In the genomic region with DNA sequence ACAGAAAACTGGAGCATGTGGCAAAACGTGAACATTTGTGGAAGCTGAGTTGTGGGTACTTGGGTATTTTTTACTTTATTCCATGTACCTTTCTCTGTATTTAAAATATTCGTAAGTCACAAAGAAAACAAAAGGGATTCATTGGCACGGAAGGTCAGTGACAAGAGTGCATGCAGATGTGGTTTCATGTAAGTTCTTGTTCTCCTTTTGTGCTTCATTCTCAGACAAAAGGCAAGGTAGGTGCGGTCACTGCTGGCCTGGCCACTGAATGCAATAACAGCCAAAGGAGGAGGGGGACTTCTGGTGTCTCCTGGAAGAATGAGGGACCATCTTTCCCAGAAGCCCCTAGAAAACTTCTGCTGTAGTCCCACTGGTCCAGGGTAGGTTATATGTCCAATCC, we compare ENCODE assay signal across 22 cellular contexts.
DNase-seq lines count a peak whose midpoint lies in the region; ATAC-seq, FAIRE-seq and TF ChIP-seq lines count a peak whose summit lies in the region.
"Had no signal": no experiment of that assay in that cellular context is flagged by ENCODE, and none has a peak within 500 bp of the region (broad histone marks: within the 10 kb centered on the region; RNA-seq: fewer than 3 reads in every experiment).

No MANE protein-coding gene starts in this region.

- H3K27me3 ChIP-seq in OCI-LY3 (ENCODE audit: low read depth, low read length) = no peaks in the 10 kb centered on the region
- H3K27me3 ChIP-seq: BLaER1 treated with 17β-estradiol and CSF1 and Interleukin-3, amounts not matched to agents 10 nM and 100 nM had no signal

- peak; percentile 27 for ATAC-seq in HG02678 (IDR thresholded peaks at IDR 0.05; ENCODE audit: unreplicated experiment)
- ATAC-seq in stimulated activated memory B cell treated with anti-CD40 and anti-IgM and Interleukin-4, amounts not matched to agents 10 μg/mL and 1 μg/mL and 100 μg/mL, for 72 hours = peak; percentile 59
- ATAC-seq: K562 had no signal

- no peaks in the 10 kb centered on the region for H3K36me3 ChIP-seq in OCI-LY3 (replicated peaks; ENCODE audit: low read depth, low read length)
- H3K36me3 ChIP-seq: BLaER1 treated with 17β-estradiol and CSF1 and Interleukin-3, amounts not matched to agents 10 nM and 100 nM had no signal

- FAIRE-seq in urothelium cell line (lab: Jason Lieb, UNC) = no peak
- FAIRE-seq: G401.6, GM18507, K562 had no signal

- H3K27ac Mint-ChIP-seq in stimulated activated memory B cell treated with anti-CD40 and anti-IgM and Interleukin-4, amounts not matched to agents 10 μg/mL and 1 μg/mL and 100 μg/mL, for 72 hours = peak overlapping the region; percentile 79
- H3K27ac Mint-ChIP-seq: CD4-positive, alpha-beta T cell had no signal

- H3K4me1 Mint-ChIP-seq in stimulated activated memory B cell treated with anti-CD40 and anti-IgM and Interleukin-4, amounts not matched to agents 10 μg/mL and 1 μg/mL and 100 μg/mL, for 72 hours = peaks cover 72% of the 10 kb centered on the region

- no peak overlapping the region for H3K4me3 Mint-ChIP-seq in stimulated activated memory B cell treated with anti-CD40 and anti-IgM and Interleukin-4, amounts not matched to agents 10 μg/mL and 1 μg/mL and 100 μg/mL, for 72 hours
- H3K4me3 Mint-ChIP-seq: CD4-positive, alpha-beta T cell had no signal

- H2AFZ ChIP-seq in OCI-LY3 (ENCODE audit: low read depth, low read length) = no peak overlapping the region
- H2AFZ ChIP-seq: GM23248 had no signal

- peak overlapping the region; percentile 69 for H3K4me2 ChIP-seq in OCI-LY3 (ENCODE audit: low read length)
- H3K4me2 ChIP-seq: BLaER1 treated with 17β-estradiol and CSF1 and Interleukin-3, amounts not matched to agents 10 nM and 100 nM had no signal

- H3K27me3 Mint-ChIP-seq in stimulated activated memory B cell treated with anti-CD40 and anti-IgM and Interleukin-4, amounts not matched to agents 10 μg/mL and 1 μg/mL and 100 μg/mL, for 72 hours = no peaks in the 10 kb centered on the region

- H3K4me3 ChIP-seq in GM12865 (ENCODE audit: low read depth, low read length) = peak overlapping the region; percentile 9
- H3K4me3 ChIP-seq in OCI-LY3 (ENCODE audit: low read length) = no peak overlapping the region
- H3K4me3 ChIP-seq: BLaER1 treated with 17β-estradiol and CSF1 and Interleukin-3, amounts not matched to agents 10 nM and 100 nM; GM23248; K562 had no signal

- no peak for TF ChIP-seq CTCF in GM12865 (IDR thresholded peaks at IDR 0.05; ENCODE audit: insufficient read depth, low read depth, low read length, missing control alignments)
- TF ChIP-seq CTCF in OCI-LY3 (IDR thresholded peaks at IDR 0.05; ENCODE audit: low read depth, low read length) = no peak

- H3K4me1 ChIP-seq in OCI-LY3 (ENCODE audit: low read length) = peaks cover 60% of the 10 kb centered on the region

- H3K36me3 Mint-ChIP-seq in stimulated activated memory B cell treated with anti-CD40 and anti-IgM and Interleukin-4, amounts not matched to agents 10 μg/mL and 1 μg/mL and 100 μg/mL, for 72 hours = no peaks in the 10 kb centered on the region

- no peaks in the 10 kb centered on the region for H3K9me3 Mint-ChIP-seq in stimulated activated memory B cell treated with anti-CD40 and anti-IgM and Interleukin-4, amounts not matched to agents 10 μg/mL and 1 μg/mL and 100 μg/mL, for 72 hours
- H3K9me3 Mint-ChIP-seq: CD4-positive, alpha-beta T cell had no signal

- H4K20me1 ChIP-seq in OCI-LY3 (ENCODE audit: insufficient read depth, low read length) = no peaks in the 10 kb centered on the region
- H4K20me1 ChIP-seq: BLaER1 treated with 17β-estradiol and CSF1 and Interleukin-3, amounts not matched to agents 10 nM and 100 nM had no signal

- H3K9ac ChIP-seq in OCI-LY3 (ENCODE audit: low read length) = no peak overlapping the region
- H3K9ac ChIP-seq: BLaER1 treated with 17β-estradiol and CSF1 and Interleukin-3, amounts not matched to agents 10 nM and 100 nM; GM23248 had no signal

- H3K9me3 ChIP-seq in OCI-LY3 (ENCODE audit: insufficient read depth, low read length) = no peaks in the 10 kb centered on the region
- H3K9me3 ChIP-seq: BLaER1 treated with 17β-estradiol and CSF1 and Interleukin-3, amounts not matched to agents 10 nM and 100 nM had no signal

- 0 out of 2 replicates have a peak overlapping the region, but pooled peaks have one; percentile 1 for H3K27ac ChIP-seq in OCI-LY3 (ENCODE audit: low read length)
- H3K27ac ChIP-seq: BLaER1 treated with 17β-estradiol and CSF1 and Interleukin-3, amounts not matched to agents 10 nM and 100 nM; GM23248; HL-60 had no signal

- DNase-seq in GM12865 (ENCODE audit: low read depth) (peak; percentile 65), H4 (ENCODE audit: low spot score) (no peak), NCI-H1436 treated with DMSO at 0.1 percent for 48 hours (lab: John Stamatoyannopoulos, UW) (no peak), urothelium cell line (ENCODE audit: low spot score) (no peak)
- DNase-seq: 8988T; AML-193; Calu3; CD4-positive, alpha-beta T cell; DMS 273 treated with DMSO at 0.1 percent for 48 hours; DMS79 treated with DMSO at 0.1 percent for 48 hours; EL; GM23248; H7; Karpas-422 had no signal

- no peaks in the 10 kb centered on the region for H3K79me2 ChIP-seq in OCI-LY3 (ENCODE audit: low read length)
